ENCODE assay signal across 9 cellular contexts in the genomic region with DNA sequence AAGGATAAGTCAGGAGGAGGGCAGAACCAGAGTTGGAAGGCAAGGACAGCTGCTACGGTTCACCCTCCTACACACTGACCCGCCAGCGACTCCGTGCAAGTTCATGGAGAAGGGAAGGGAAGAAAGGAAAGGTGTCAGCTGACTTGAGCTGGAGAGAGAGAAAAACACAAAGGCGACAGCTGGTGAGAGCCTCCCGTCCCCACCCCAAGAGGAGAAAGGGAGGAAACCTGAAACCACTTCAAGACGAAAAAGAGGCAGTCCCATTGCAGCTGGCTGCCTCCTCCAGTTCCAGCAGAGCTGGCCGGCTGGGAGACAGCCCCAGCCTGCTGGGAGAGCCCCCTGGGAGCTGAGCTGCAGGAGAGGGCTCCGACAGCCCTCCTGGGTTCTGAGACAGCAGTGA.
DNase-seq lines count a peak whose midpoint lies in the region; ATAC-seq and TF ChIP-seq lines count a peak whose summit lies in the region.
"Had no signal": no experiment of that assay in that cellular context is flagged by ENCODE, and none has a peak within 500 bp of the region (broad histone marks: within the 10 kb centered on the region; RNA-seq: fewer than 3 reads in every experiment).

No MANE protein-coding gene starts in this region.

- H3K36me3 ChIP-seq in heart right ventricle (no peaks in the 10 kb centered on the region), gastrocnemius medialis (no peaks in the 10 kb centered on the region)

- peak; percentile 81 for DNase-seq in A172 (ENCODE audit: low spot score)
- DNase-seq in KBM-7 = peak; percentile 58
- peak; percentile 83 for DNase-seq in SK-N-DZ (ENCODE audit: low spot score)
- DNase-seq in heart right ventricle = peak; percentile 50 to 51
- DNase-seq in gastrocnemius medialis = peak; percentile 79 to 86
- no peak for DNase-seq in activated CD4-positive, alpha-beta T cell treated with anti-CD3 and anti-CD28 coated beads for 48 hours
- no peak for DNase-seq in superior temporal gyrus (ENCODE audit: extremely low spot score)
- DNase-seq: CD4-positive, CD25-positive, alpha-beta regulatory T cell had no signal

- WGBS in heart right ventricle, 2 donors = 3 to 15% methylated on average over 9 of the region's 9 CpGs

- peak; percentile 46 to 73 (median 65) for ATAC-seq in heart right ventricle
- ATAC-seq in gastrocnemius medialis = peak; percentile 87 to 95
- ATAC-seq in HG02763 (IDR thresholded peaks at IDR 0.05; ENCODE audit: unreplicated experiment) = no peak

- peak in 1 of 2 donors; percentile 62 for TF ChIP-seq POLR2A in gastrocnemius medialis (IDR thresholded peaks at IDR 0.05)

- H3K27ac ChIP-seq in heart right ventricle (peak overlapping the region in 3 of 10 donors; percentile 3 to 47 (median 26)), gastrocnemius medialis (peak overlapping the region; percentile 71 to 88 (median 75))

- H3K27me3 ChIP-seq in heart right ventricle (no peaks in the 10 kb centered on the region), gastrocnemius medialis (no peaks in the 10 kb centered on the region)

- in situ Hi-C loops in KBM-7 (cut with MboI; ENCODE audit: low pct_unique_long_range_greater_than_20kb, low sequenced_read_pairs) (no loop called here), gastrocnemius medialis (cut with MboI; ENCODE audit: low sequenced_read_pairs in 4 of 4) (no loop called here)

- intact Hi-C loops in heart right ventricle (cut with DNase I) = loop anchor here in 1 of 10 donors (5.0 kb wide), 1 partner anchor 72 kb away; no protein-coding TSS in a partner anchor
- intact Hi-C loops in gastrocnemius medialis (cut with DNase I; ENCODE audit: low total_unique reads) = loop anchor here (1.0 to 5.0 kb wide), 2 partner anchors 42 to 73 kb away; no protein-coding TSS in a partner anchor

- TF ChIP-seq CTCF in heart right ventricle (IDR thresholded peaks at IDR 0.05) = no peak
- TF ChIP-seq CTCF in gastrocnemius medialis (IDR thresholded peaks at IDR 0.05 in 4 of 5, conservative IDR thresholded peaks at IDR 0.05 in 1 of 5) = no peak

- H3K4me1 ChIP-seq in heart right ventricle (peaks cover 8 to 37% (median 27%) of the 10 kb centered on the region in 9 donors), gastrocnemius medialis (peaks cover 42 to 67% of the 10 kb centered on the region in 2 donors)

- no peaks in the 10 kb centered on the region for H3K9me3 ChIP-seq in heart right ventricle
- no peaks in the 10 kb centered on the region for H3K9me3 ChIP-seq in gastrocnemius medialis

- H3K4me3 ChIP-seq in heart right ventricle (peak overlapping the region in 6 of 10 donors; percentile 2 to 30 (median 14)), gastrocnemius medialis (peak overlapping the region; percentile 1 to 34 (median 22))

Comparison
In these comparisons a context has a peak if more than half of its experiments do, and no peak if none do; other contexts are left out.
1. DNase-seq: peak in A172 (single experiment), KBM-7 (single experiment), SK-N-DZ (single experiment), heart right ventricle (2 of 2) and gastrocnemius medialis (2 of 2); none in activated CD4-positive, alpha-beta T cell treated with anti-CD3 and anti-CD28 coated beads for 48 hours (single experiment) and superior temporal gyrus (single experiment).